1 cellular context compared by ENCODE assay signal in the genomic region with DNA sequence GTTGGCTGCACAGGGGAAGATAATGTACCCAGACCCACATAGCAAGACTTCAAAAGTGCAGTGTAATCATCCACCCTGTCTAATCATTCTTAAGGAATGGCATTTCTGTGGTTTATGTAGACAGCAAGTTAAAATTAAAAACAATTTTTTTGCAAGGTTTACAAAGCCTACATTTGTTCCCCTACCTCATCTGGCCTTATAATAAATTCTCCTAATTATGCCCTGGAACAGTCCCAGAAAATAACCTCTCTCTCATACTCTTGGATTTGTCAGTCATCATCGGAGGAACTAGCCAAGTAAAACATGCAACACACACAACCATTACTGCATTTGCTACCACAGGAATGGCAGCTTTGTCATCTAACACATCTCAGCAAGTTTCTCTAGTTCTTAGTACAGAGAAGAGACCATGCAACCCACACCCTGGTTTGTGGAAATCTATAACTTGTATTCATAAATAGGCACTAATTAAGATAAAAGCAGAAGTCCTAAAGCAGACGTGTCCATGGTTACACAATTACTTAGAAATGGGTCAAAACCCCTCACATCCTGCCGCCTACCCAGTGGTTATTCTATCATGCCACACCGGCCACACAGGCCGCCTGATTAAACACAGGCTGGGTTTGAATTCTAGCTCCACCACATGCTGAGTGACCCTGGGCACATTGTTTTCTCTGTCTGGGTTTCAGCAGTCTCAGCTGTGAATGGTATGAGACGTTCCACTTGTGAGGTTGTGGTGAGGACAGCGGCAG.
TF ChIP-seq lines count a peak whose summit lies in the region.

No MANE protein-coding gene starts in this region.

TF ChIP-seq in GM23338, 12 proteins besides CTCF, POLR2A, EP300 and RAD21 (continued from another document):
- TF ChIP-seq REST (IDR thresholded peaks at IDR 0.05; ENCODE audit: unreplicated experiment), result no peak
- TF ChIP-seq POLR2AphosphoS5 (IDR thresholded peaks at IDR 0.05; ENCODE audit: low read depth), result no peak
- TF ChIP-seq STAT1 (IDR thresholded peaks at IDR 0.05; ENCODE audit: unreplicated experiment), result no peak
- TF ChIP-seq JUNB (IDR thresholded peaks at IDR 0.05; ENCODE audit: unreplicated experiment), result no peak
- TF ChIP-seq EZH2phosphoT487 (IDR thresholded peaks at IDR 0.05; ENCODE audit: unreplicated experiment), result no peak
